ENCODE assay signal across 7 cellular contexts in genomic region chr7:8433477-8434289, GRCh38. TPM values are rescaled to one million over a fixed set of nuclear protein-coding genes. Genes with fewer than 3 reads are reported as not detected.
DNase-seq lines count a peak whose midpoint lies in the region; ATAC-seq and TF ChIP-seq lines count a peak whose summit lies in the region.

NXPH1 (plus strand) TSS chr7:8433609.

- TF ChIP-seq CTCF in GM06990 (IDR thresholded peaks at IDR 0.05; ENCODE audit: insufficient read depth, low read length, poor library complexity, severe bottlenecking) (peak; percentile 4), adrenal gland (IDR thresholded peaks at IDR 0.05) (peak in 4 of 6 experiments; percentile 29 to 47 (median 32)), mucosa of descending colon (IDR thresholded peaks at IDR 0.05) (no peak)

- H3K27ac ChIP-seq in adrenal gland: peak within 1 kb of the TSS in 2 of 5 donors; percentile 61 to 72

- peak in 1 of 2 donors; percentile 26 for TF ChIP-seq POLR2A in adrenal gland (IDR thresholded peaks at IDR 0.05)

- H3K27me3 ChIP-seq in GM06990 (replicated peaks; ENCODE audit: control insufficient read depth, insufficient read depth, low read length) (peaks cover 1% of the 10 kb centered on the region), adrenal gland (peaks cover 4% of the 10 kb centered on the region)

- peak; percentile 56 for ATAC-seq in mucosa of descending colon
- ATAC-seq in HG02870 (IDR thresholded peaks at IDR 0.05; ENCODE audit: unreplicated experiment): no peak
- ATAC-seq in HG02884 (IDR thresholded peaks at IDR 0.05; ENCODE audit: unreplicated experiment): no peak

- intact Hi-C loops in adrenal gland (cut with DNase I): loop anchor here in 1 of 2 donors (10.0 kb wide), 1 partner anchor 281 kb away; no protein-coding TSS in a partner anchor
- intact Hi-C loops in mucosa of descending colon (cut with DNase I, micrococcal nuclease): no loop called here

- H3K4me1 ChIP-seq in adrenal gland (replicated peaks in 1 of 2) (no peaks in the 10 kb centered on the region), mucosa of descending colon (ENCODE audit: low read depth) (peaks cover 2% of the 10 kb centered on the region)

- H3K9me3 ChIP-seq in adrenal gland (replicated peaks in 1 of 3) (no peaks in the 10 kb centered on the region), mucosa of descending colon (no peaks in the 10 kb centered on the region)

- WGBS in adrenal gland, 4 donors: 1 to 3% (median 1%) methylated on average over 12 to 71 of the region's 71 CpGs

- DNase-seq in GM06990 (ENCODE audit: extremely low read depth, insufficient read length): peak; percentile 20
- peak; percentile 44 for DNase-seq in NCI-H1048 (lab: John Stamatoyannopoulos, UW)
- DNase-seq in adrenal gland: peak; percentile 71 to 87 (median 80)
- DNase-seq in mucosa of descending colon: no peak
- no peak for DNase-seq in stimulated activated CD4-positive, alpha-beta T cell treated with anti-CD3 and anti-CD28 coated beads, Interleukin-1b, Interleukin-23, amount 100 ng/mL, for 48 hours

- no peaks in the 10 kb centered on the region for H3K36me3 ChIP-seq in GM06990 (ENCODE audit: control insufficient read depth, insufficient read depth, low read length)
- no peaks in the 10 kb centered on the region for H3K36me3 ChIP-seq in adrenal gland (replicated peaks in 1 of 2)
- no peaks in the 10 kb centered on the region for H3K36me3 ChIP-seq in mucosa of descending colon (ENCODE audit: low read depth)

- H3K4me3 ChIP-seq in GM06990 (replicated peaks; ENCODE audit: low read depth, low read length) (no peak within 1 kb of the TSS), adrenal gland (peak within 1 kb of the TSS in 3 of 4 donors; percentile 36 to 65 (median 46)), mucosa of descending colon (no peak within 1 kb of the TSS)

RNA-seq across cellular contexts. Expression of gene NXPH1, which starts in this region (rescaled TPM):
- 10 to 100 TPM; 24.4 to 80.2 (median 52.9) TPM for total RNA-seq in adrenal gland
- polyA plus RNA-seq in adrenal gland: 10 to 100 TPM; 18.4 to 25.8 (median 21.2) TPM
- total RNA-seq in mucosa of descending colon: not detected

Comparison
In these comparisons a context has a peak if more than half of its experiments do, and no peak if none do; other contexts are left out.
1. RNA of gene NXPH1 (total RNA-seq): 24.4 to 80.2 TPM in adrenal gland; not detected in mucosa of descending colon; every median in the first group is over 10 times any median in the second.
2. Peak in ATAC-seq in mucosa of descending colon; RNA of the gene not detected or under 1 TPM.
3. DNase-seq: peak in GM06990 (single experiment), NCI-H1048 (single experiment) and adrenal gland (7 of 7); none in mucosa of descending colon (0 of 3) and stimulated activated CD4-positive, alpha-beta T cell treated with anti-CD3 and anti-CD28 coated beads, Interleukin-1b, Interleukin-23, amount 100 ng/mL, for 48 hours (single experiment).
4. H3K4me3 ChIP-seq: peak in adrenal gland (3 of 4); none in GM06990 (single experiment) and mucosa of descending colon (single experiment).